Comparison of ENCODE assay signal across 15 cellular contexts in genomic region chr22:37126383-37126782, GRCh38. TPM values are rescaled to one million over a fixed set of nuclear protein-coding genes. Genes with fewer than 3 reads are reported as not detected.
A peak's percentile ranks its signal among the peaks of the same experiment; 100 is the strongest.
DNase-seq lines count a peak whose midpoint lies in the region; ATAC-seq lines count a peak whose summit lies in the region.
"Had no signal": no experiment of that assay in that cellular context is flagged by ENCODE, and none has a peak within 500 bp of the region (broad histone marks: within the 10 kb centered on the region; RNA-seq: fewer than 3 reads in every experiment).

No MANE protein-coding gene starts in this region.

- peaks cover 34% of the 10 kb centered on the region for H3K36me3 Mint-ChIP-seq in stimulated activated naive CD8-positive, alpha-beta T cell treated with anti-CD3 and anti-CD28 coated beads, Interleukin-15, Interleukin-2, amounts not matched to agents 100 ng/mL and 50 ng/mL, for 24 hours (ENCODE audit: low read depth)
- H3K36me3 Mint-ChIP-seq in activated CD4-positive, alpha-beta memory T cell treated with anti-CD3 and anti-CD28 coated beads for 36 hours: peaks cover 40% of the 10 kb centered on the region
- H3K36me3 Mint-ChIP-seq: brain, memory B cell had no signal

- H3K4me3 Mint-ChIP-seq in stimulated activated naive CD8-positive, alpha-beta T cell treated with anti-CD3 and anti-CD28 coated beads, Interleukin-15, Interleukin-2, amounts not matched to agents 100 ng/mL and 50 ng/mL, for 24 hours: no peak overlapping the region
- H3K4me3 Mint-ChIP-seq in activated CD4-positive, alpha-beta memory T cell treated with anti-CD3 and anti-CD28 coated beads for 36 hours: no peak overlapping the region
- H3K4me3 Mint-ChIP-seq: memory B cell had no signal

- no peak for ATAC-seq in stimulated activated naive CD8-positive, alpha-beta T cell treated with anti-CD3 and anti-CD28 coated beads, Interleukin-15, Interleukin-2, amounts not matched to agents 100 U/mL and 50 U/mL, for 24 hours
- ATAC-seq in GM19035 (IDR thresholded peaks at IDR 0.05; ENCODE audit: unreplicated experiment): no peak
- ATAC-seq: heart left ventricle had no signal

- CTCF ChIA-PET in activated CD4-positive, alpha-beta memory T cell treated with anti-CD3 and anti-CD28 coated beads for 36 hours (lab: Charles Lee): interaction anchor here (1.3 to 9.1 kb wide), 9 partner anchors 12 to 134 kb away, joined by 3 to 91 read pairs (median 6); partner anchors contain the start of gene IL2RB

- no peaks in the 10 kb centered on the region for H3K9me3 Mint-ChIP-seq in stimulated activated naive CD8-positive, alpha-beta T cell treated with anti-CD3 and anti-CD28 coated beads, Interleukin-15, Interleukin-2, amounts not matched to agents 100 ng/mL and 50 ng/mL, for 24 hours
- H3K9me3 Mint-ChIP-seq in activated CD4-positive, alpha-beta memory T cell treated with anti-CD3 and anti-CD28 coated beads for 36 hours: no peaks in the 10 kb centered on the region
- H3K9me3 Mint-ChIP-seq: memory B cell had no signal

- POLR2A ChIA-PET in activated CD4-positive, alpha-beta memory T cell treated with anti-CD3 and anti-CD28 coated beads for 36 hours (lab: Charles Lee): interaction anchor here (0.8 to 9.8 kb wide), 6 partner anchors 11 to 73 kb away, joined by 4 to 138 read pairs (median 11); partner anchors contain the start of gene IL2RB

- DNase-seq in stimulated activated naive CD8-positive, alpha-beta T cell treated with anti-CD3 and anti-CD28 coated beads, Interleukin-15, Interleukin-2, amounts not matched to agents 100 U/mL and 50 U/mL, for 24 hours: no peak
- DNase-seq in activated CD4-positive, alpha-beta memory T cell treated with anti-CD3 and anti-CD28 coated beads for 36 hours: peak; percentile 45
- DNase-seq in iPS-NIHi11 (ENCODE audit: low spot score): peak; percentile 72
- DNase-seq in G401 (ENCODE audit: low spot score): no peak
- no peak for DNase-seq in hepatic stellate cell (ENCODE audit: low spot score)
- no peak for DNase-seq in RKO (ENCODE audit: low spot score)
- DNase-seq: heart left ventricle; NCI-H2081; stimulated activated naive CD4-positive, alpha-beta T cell treated with Interleukin-2 at 50 U/mL for 16 hours had no signal

- peak overlapping the region; percentile 72 for H3K27ac Mint-ChIP-seq in stimulated activated naive CD8-positive, alpha-beta T cell treated with anti-CD3 and anti-CD28 coated beads, Interleukin-15, Interleukin-2, amounts not matched to agents 100 ng/mL and 50 ng/mL, for 24 hours
- peak overlapping the region; percentile 71 for H3K27ac Mint-ChIP-seq in activated CD4-positive, alpha-beta memory T cell treated with anti-CD3 and anti-CD28 coated beads for 36 hours
- H3K27ac Mint-ChIP-seq: memory B cell had no signal

- in situ Hi-C loops in G401 (cut with HindIII; ENCODE audit: low sequenced_read_pairs): no loop called here

- no peaks in the 10 kb centered on the region for H3K27me3 Mint-ChIP-seq in stimulated activated naive CD8-positive, alpha-beta T cell treated with anti-CD3 and anti-CD28 coated beads, Interleukin-15, Interleukin-2, amounts not matched to agents 100 ng/mL and 50 ng/mL, for 24 hours
- H3K27me3 Mint-ChIP-seq in activated CD4-positive, alpha-beta memory T cell treated with anti-CD3 and anti-CD28 coated beads for 36 hours: no peaks in the 10 kb centered on the region
- H3K27me3 Mint-ChIP-seq: memory B cell had no signal

- H3K4me1 Mint-ChIP-seq in stimulated activated naive CD8-positive, alpha-beta T cell treated with anti-CD3 and anti-CD28 coated beads, Interleukin-15, Interleukin-2, amounts not matched to agents 100 ng/mL and 50 ng/mL, for 24 hours (ENCODE audit: low read depth): peaks cover 60% of the 10 kb centered on the region
- peaks cover 52% of the 10 kb centered on the region for H3K4me1 Mint-ChIP-seq in activated CD4-positive, alpha-beta memory T cell treated with anti-CD3 and anti-CD28 coated beads for 36 hours (ENCODE audit: low read depth)

- intact Hi-C loops in activated CD4-positive, alpha-beta memory T cell treated with anti-CD3 and anti-CD28 coated beads for 36 hours (cut with micrococcal nuclease): loop anchor here (10.0 kb wide), 1 partner anchor 602 kb away; the partner anchor contains the start of gene EIF3D

RNA-seq across cellular contexts. Expression of gene TMPRSS6, which starts 16.9 kb away (rescaled TPM):
- total RNA-seq in activated CD4-positive, alpha-beta memory T cell treated with anti-CD3 and anti-CD28 coated beads for 36 hours: 10 to 100 TPM; 39.9 to 42.1 TPM
- not detected in 2 replicates for total RNA-seq in G401 (2014; rRNA removed; shearing (Covaris generic))
- total RNA-seq: endothelial cell of umbilical vein, LHCN-M2 had no signal

RNA-seq across cellular contexts. Expression of gene IL2RB, which starts 23.3 kb away (rescaled TPM):
- total RNA-seq in activated CD4-positive, alpha-beta memory T cell treated with anti-CD3 and anti-CD28 coated beads for 36 hours: 100 to 1,000 TPM; 306 to 310 TPM
- not detected in 2 replicates for total RNA-seq in G401 (2014; rRNA removed; shearing (Covaris generic))
- total RNA-seq: endothelial cell of umbilical vein, LHCN-M2 had no signal

Comparison
In these comparisons a context has a peak if more than half of its experiments do, and no peak if none do; other contexts are left out.
1. DNase-seq: peak in activated CD4-positive, alpha-beta memory T cell treated with anti-CD3 and anti-CD28 coated beads for 36 hours (single experiment) and iPS-NIHi11 (single experiment); none in stimulated activated naive CD8-positive, alpha-beta T cell treated with anti-CD3 and anti-CD28 coated beads, Interleukin-15, Interleukin-2, amounts not matched to agents 100 U/mL and 50 U/mL, for 24 hours (single experiment), G401 (single experiment), hepatic stellate cell (single experiment) and RKO (single experiment).
2. RNA of gene TMPRSS6, which starts 16.9 kb away (total RNA-seq): 39.9 to 42.1 TPM in activated CD4-positive, alpha-beta memory T cell treated with anti-CD3 and anti-CD28 coated beads for 36 hours; not detected in G401; every median in the first group is over 10 times any median in the second.
3. RNA of gene IL2RB, which starts 23.3 kb away (total RNA-seq): 306 to 310 TPM in activated CD4-positive, alpha-beta memory T cell treated with anti-CD3 and anti-CD28 coated beads for 36 hours; not detected in G401; every median in the first group is over 100 times any median in the second.